In the genomic region with DNA sequence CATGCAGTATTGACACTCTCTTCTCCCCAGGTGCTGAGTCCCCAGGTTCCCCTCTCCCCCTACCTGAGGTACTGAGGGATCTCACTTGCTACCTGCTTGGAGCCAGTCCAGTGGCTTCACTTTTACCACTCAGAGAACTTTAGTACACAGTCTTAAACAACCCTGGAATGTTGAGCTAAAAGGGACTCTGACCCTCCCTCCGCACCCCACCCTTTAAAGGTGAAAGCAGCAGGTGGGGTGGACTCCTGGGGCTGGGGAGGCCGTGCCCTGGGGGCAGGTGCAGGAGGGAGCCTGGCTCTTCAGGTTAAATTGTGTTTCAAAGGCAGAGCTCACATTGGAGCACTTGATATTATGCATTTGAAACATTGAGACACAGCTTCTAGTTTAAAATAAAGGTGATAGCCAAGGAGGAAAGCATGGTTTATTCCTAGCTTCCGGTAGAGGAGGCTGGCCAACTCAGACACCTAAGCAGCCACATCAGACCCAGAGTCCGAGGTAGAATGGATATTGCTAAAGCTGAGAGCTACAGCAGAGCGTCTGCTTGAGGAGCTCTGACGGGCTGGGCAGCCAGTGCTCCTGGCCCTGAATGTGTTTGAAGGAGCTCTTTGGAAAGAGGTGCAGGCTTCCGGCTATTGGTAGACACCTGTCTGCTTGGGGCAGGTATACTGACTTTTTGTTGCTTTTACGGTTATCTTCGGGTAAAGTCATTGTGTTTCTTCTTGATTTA, we compare ENCODE assay signal across 15 cellular contexts.
DNase-seq lines count a peak whose midpoint lies in the region; ATAC-seq and TF ChIP-seq lines count a peak whose summit lies in the region.
"Had no signal": no experiment of that assay in that cellular context is flagged by ENCODE, and none has a peak within 500 bp of the region (broad histone marks: within the 10 kb centered on the region; RNA-seq: fewer than 3 reads in every experiment).

No MANE protein-coding gene starts in this region.

- DNase-seq in NCI-H2107 treated with DMSO at 0.1 percent for 48 hours (lab: John Stamatoyannopoulos, UW; ENCODE audit: unreplicated experiment) (peak; percentile 31), NCI-H2107 (lab: John Stamatoyannopoulos, UW) (no peak), upper lobe of right lung (no peak), DMS 273 (lab: John Stamatoyannopoulos, UW; ENCODE audit: unreplicated experiment) (no peak), upper lobe of left lung (no peak)
- no peak for DNase-seq in stimulated activated naive CD8-positive, alpha-beta T cell treated with anti-CD3 and anti-CD28 coated beads, Interleukin-15, amount 100 ng/mL, for 72 hours
- DNase-seq: CD8-positive, alpha-beta memory T cell; NCI-H1436 treated with DMSO at 0.1 percent for 48 hours; NCI-H774; SHP77 treated with DMSO at 0.1 percent for 48 hours had no signal

- H3K27ac Mint-ChIP-seq in stimulated activated naive CD8-positive, alpha-beta T cell treated with anti-CD3 and anti-CD28 coated beads, Interleukin-15, amount 100 ng/mL, for 72 hours: no peak overlapping the region

- H3K4me3 Mint-ChIP-seq in stimulated activated naive CD8-positive, alpha-beta T cell treated with anti-CD3 and anti-CD28 coated beads, Interleukin-15, amount 100 ng/mL, for 72 hours: no peak overlapping the region
- H3K4me3 Mint-ChIP-seq: CD8-positive, alpha-beta memory T cell had no signal

- no peak for TF ChIP-seq CTCF in upper lobe of right lung (IDR thresholded peaks at IDR 0.05)
- no peak for TF ChIP-seq CTCF in upper lobe of left lung (IDR thresholded peaks at IDR 0.05)

- peaks cover 50 to 58% of the 10 kb centered on the region in 2 donors for H3K4me1 ChIP-seq in duodenal mucosa (ENCODE audit: control insufficient read depth in 1 of 2, insufficient read depth in 2 of 2, low read length in 2 of 2)
- H3K4me1 ChIP-seq in mucosa of rectum (ENCODE audit: control insufficient read depth in 2 of 2, insufficient read depth in 2 of 2, low read length in 2 of 2): peaks cover 26 to 28% of the 10 kb centered on the region in 2 donors
- no peaks in the 10 kb centered on the region for H3K4me1 ChIP-seq in upper lobe of right lung
- H3K4me1 ChIP-seq in upper lobe of left lung: peaks cover 8 to 23% (median 11%) of the 10 kb centered on the region in 4 donors

- no peaks in the 10 kb centered on the region for H3K36me3 ChIP-seq in duodenal mucosa (ENCODE audit: control insufficient read depth in 1 of 2, insufficient read depth in 2 of 2, low read length in 2 of 2)
- H3K36me3 ChIP-seq in mucosa of rectum (ENCODE audit: control insufficient read depth in 2 of 2, insufficient read depth in 2 of 2, low read length in 2 of 2): no peaks in the 10 kb centered on the region
- no peaks in the 10 kb centered on the region for H3K36me3 ChIP-seq in upper lobe of right lung
- H3K36me3 ChIP-seq in upper lobe of left lung: no peaks in the 10 kb centered on the region

- H3K27ac ChIP-seq in duodenal mucosa (ENCODE audit: low read depth, low read length) (peak overlapping the region; percentile 46), mucosa of rectum (ENCODE audit: low read depth in 2 of 2, low read length in 2 of 2) (peak overlapping the region; percentile 69 to 83), upper lobe of right lung (no peak overlapping the region), upper lobe of left lung (no peak overlapping the region)
- H3K27ac ChIP-seq: 22Rv1 had no signal

- no peak for TF ChIP-seq POLR2A in upper lobe of left lung (IDR thresholded peaks at IDR 0.05)

- peak; percentile 64 for ATAC-seq in upper lobe of right lung
- no peak for ATAC-seq in stimulated activated naive CD8-positive, alpha-beta T cell treated with anti-CD3 and anti-CD28 coated beads, Interleukin-15, amount 100 ng/mL, for 72 hours
- no peak for ATAC-seq in upper lobe of left lung (ENCODE audit: low FRiP score in 2 of 2)
- ATAC-seq: K562, Panc1 had no signal

- H3K27me3 Mint-ChIP-seq in stimulated activated naive CD8-positive, alpha-beta T cell treated with anti-CD3 and anti-CD28 coated beads, Interleukin-15, amount 100 ng/mL, for 72 hours: peaks cover 2% of the 10 kb centered on the region

- H3K4me3 ChIP-seq in duodenal mucosa (ENCODE audit: low read depth in 1 of 2, low read length in 2 of 2) (peak overlapping the region in 1 of 2 donors; percentile 30), mucosa of rectum (ENCODE audit: low read length in 2 of 2) (peak overlapping the region in 1 of 2 donors; percentile 27), upper lobe of right lung (no peak overlapping the region), upper lobe of left lung (no peak overlapping the region)
- H3K4me3 ChIP-seq: K562 had no signal

- 64 to 75% methylated on average over 9 of the region's 9 CpGs for WGBS in upper lobe of left lung, 2 donors

- no peaks in the 10 kb centered on the region for H3K9me3 Mint-ChIP-seq in stimulated activated naive CD8-positive, alpha-beta T cell treated with anti-CD3 and anti-CD28 coated beads, Interleukin-15, amount 100 ng/mL, for 72 hours
- H3K9me3 Mint-ChIP-seq: CD8-positive, alpha-beta memory T cell had no signal

- no peak for TF ChIP-seq EP300 in upper lobe of left lung (IDR thresholded peaks at IDR 0.05)

- H3K27me3 ChIP-seq in duodenal mucosa (ENCODE audit: control insufficient read depth in 1 of 2, insufficient read depth in 2 of 2, low read length in 2 of 2): no peaks in the 10 kb centered on the region
- no peaks in the 10 kb centered on the region for H3K27me3 ChIP-seq in mucosa of rectum (ENCODE audit: control insufficient read depth in 2 of 2, insufficient read depth in 2 of 2, low read length in 2 of 2)
- no peaks in the 10 kb centered on the region for H3K27me3 ChIP-seq in upper lobe of right lung
- no peaks in the 10 kb centered on the region for H3K27me3 ChIP-seq in upper lobe of left lung

- H3K9ac ChIP-seq in duodenal mucosa (ENCODE audit: low read depth in 1 of 2, low read length in 2 of 2): peak overlapping the region in 1 of 2 donors; percentile 44
- H3K9ac ChIP-seq in mucosa of rectum (ENCODE audit: low read depth in 1 of 2, low read length in 2 of 2): peak overlapping the region in 1 of 2 donors; percentile 52

- intact Hi-C loops in upper lobe of right lung (cut with DNase I): no loop called here

- no peaks in the 10 kb centered on the region for H3K4me1 Mint-ChIP-seq in stimulated activated naive CD8-positive, alpha-beta T cell treated with anti-CD3 and anti-CD28 coated beads, Interleukin-15, amount 100 ng/mL, for 72 hours

- H3K9me3 ChIP-seq in duodenal mucosa (ENCODE audit: control insufficient read depth in 1 of 2, low read length in 2 of 2): no peaks in the 10 kb centered on the region
- H3K9me3 ChIP-seq in mucosa of rectum (ENCODE audit: control insufficient read depth in 2 of 2, low read length in 2 of 2): no peaks in the 10 kb centered on the region
- H3K9me3 ChIP-seq in upper lobe of right lung: no peaks in the 10 kb centered on the region
- H3K9me3 ChIP-seq in upper lobe of left lung: no peaks in the 10 kb centered on the region

Comparison
In these comparisons a context has a peak if more than half of its experiments do, and no peak if none do; other contexts are left out.
1. H3K27ac ChIP-seq: peak in duodenal mucosa (single experiment) and mucosa of rectum (2 of 2); none in upper lobe of right lung (single experiment) and upper lobe of left lung (0 of 4).